Comparison of ENCODE assay signal across 1 cellular context in genomic region chr13:31584221-31584620, GRCh38.
DNase-seq lines count a peak whose midpoint lies in the region; TF ChIP-seq lines count a peak whose summit lies in the region.
"Not testable (repeated sequence)": the region's sequence is repeated elsewhere in the genome, so short reads cannot be mapped to it uniquely, and the experiment has no call there.

No MANE protein-coding gene starts in this region.

- not testable (repeated sequence) for H3K36me3 ChIP-seq in esophagus muscularis mucosa

- DNase-seq in esophagus muscularis mucosa (ENCODE audit: extremely low spot score), result peak; percentile 64

- peaks cover 0 to 14% (median 3%) of the 10 kb centered on the region in 4 donors for H3K9me3 ChIP-seq in esophagus muscularis mucosa

- H3K4me3 ChIP-seq in esophagus muscularis mucosa, result not testable (repeated sequence)

- not testable (repeated sequence) for H3K4me1 ChIP-seq in esophagus muscularis mucosa

- TF ChIP-seq CTCF in esophagus muscularis mucosa (IDR thresholded peaks at IDR 0.05), result not testable (repeated sequence)

- intact Hi-C loops in esophagus muscularis mucosa (cut with DNase I), result not testable (repeated sequence)

- not testable (repeated sequence) for H3K27ac ChIP-seq in esophagus muscularis mucosa (replicated peaks in 1 of 4)

- WGBS in esophagus muscularis mucosa, result 89% methylated on average over 9 of the region's 9 CpGs

- TF ChIP-seq EP300 in esophagus muscularis mucosa (IDR thresholded peaks at IDR 0.05), result not testable (repeated sequence)

- not testable (repeated sequence) for TF ChIP-seq POLR2A in esophagus muscularis mucosa (IDR thresholded peaks at IDR 0.05; ENCODE audit: low read depth)

- not testable (repeated sequence) for H3K27me3 ChIP-seq in esophagus muscularis mucosa
